14 cellular contexts compared by ENCODE assay signal in genomic region chr2:218853766-218854165, GRCh38. TPM values are rescaled to one million over a fixed set of nuclear protein-coding genes. Genes with fewer than 3 reads are reported as not detected.
DNase-seq lines count a peak whose midpoint lies in the region; ATAC-seq, FAIRE-seq and TF ChIP-seq lines count a peak whose summit lies in the region.
"Had no signal": no experiment of that assay in that cellular context is flagged by ENCODE, and none has a peak within 500 bp of the region (broad histone marks: within the 10 kb centered on the region; RNA-seq: fewer than 3 reads in every experiment).

No MANE protein-coding gene starts in this region.

- DNase-seq in H54 (ENCODE audit: insufficient read length, low spot score) = peak; percentile 87
- DNase-seq in NCI-H1417 (lab: John Stamatoyannopoulos, UW) = peak in 2 of 3 experiments; percentile 42 to 74
- DNase-seq in astrocyte of the hippocampus (ENCODE audit: low read depth, low spot score) = peak; percentile 37
- DNase-seq in omental fat pad (ENCODE audit: low spot score) = no peak
- no peak for DNase-seq in amygdala (lab: John Stamatoyannopoulos, UW)
- DNase-seq: Calu3; effector memory CD8-positive, alpha-beta T cell; immature natural killer cell; NCI-H1105 had no signal

- FAIRE-seq in H54 (lab: Jason Lieb, UNC) = peak; percentile 87

- TF ChIP-seq POLR2A in H54 (IDR thresholded peaks at IDR 0.05; ENCODE audit: low read depth, low read length) = no peak

- TF ChIP-seq CTCF in omental fat pad (IDR thresholded peaks at IDR 0.05) = no peak

- ATAC-seq in omental fat pad (ENCODE audit: low FRiP score) (peak; percentile 83), HG02798 (IDR thresholded peaks at IDR 0.05; ENCODE audit: poor library complexity, unreplicated experiment) (no peak), GM18519 (IDR thresholded peaks at IDR 0.05; ENCODE audit: low FRiP score, unreplicated experiment) (no peak), GM18502 (IDR thresholded peaks at IDR 0.05; ENCODE audit: poor library complexity, unreplicated experiment) (no peak)
- ATAC-seq: stimulated activated memory B cell treated with anti-CD40 and anti-IgM and Interleukin-4, amounts not matched to agents 10 μg/mL and 1 μg/mL and 100 μg/mL, for 72 hours had no signal

RNA-seq across cellular contexts. Expression of gene WNT6, which starts 5.8 kb away (rescaled TPM):
- 1 to 10 TPM in 2 of 4 donors, under 1 TPM in 2; 0.19 to 2.7 (median 0.62) TPM for total RNA-seq in omental fat pad
- total RNA-seq: Calu3 had no signal

RNA-seq across cellular contexts. Expression of gene PRKAG3, which starts 22.2 kb away (rescaled TPM):
- total RNA-seq in omental fat pad = not detected
- total RNA-seq: Calu3; naive thymus-derived CD4-positive, alpha-beta T cell had no signal

RNA-seq across cellular contexts. Expression of gene WNT10A, which starts 26.9 kb away (rescaled TPM):
- total RNA-seq in omental fat pad = 1 to 10 TPM in 1 of 4 donors, under 1 TPM in 1, not detected in 2; 0.36 to 2.3 TPM

Comparison
In these comparisons a context has a peak if more than half of its experiments do, and no peak if none do; other contexts are left out.
1. DNase-seq: peak in H54 (single experiment), NCI-H1417 (2 of 3) and astrocyte of the hippocampus (single experiment); none in omental fat pad (single experiment) and amygdala (0 of 56).